ENCODE assay signal across 13 cellular contexts in genomic region chr3:97940034-97940433, GRCh38. TPM values are rescaled to one million over a fixed set of nuclear protein-coding genes. Genes with fewer than 3 reads are reported as not detected.
DNase-seq lines count a peak whose midpoint lies in the region; ATAC-seq and TF ChIP-seq lines count a peak whose summit lies in the region.
"Had no signal": no experiment of that assay in that cellular context is flagged by ENCODE, and none has a peak within 500 bp of the region (broad histone marks: within the 10 kb centered on the region; RNA-seq: fewer than 3 reads in every experiment).

No MANE protein-coding gene starts in this region.

- TF ChIP-seq CTCF in GM10266 (IDR thresholded peaks at IDR 0.05; ENCODE audit: control insufficient read depth, insufficient read depth, low read depth, missing control alignments): peak; percentile 16

- ATAC-seq in left lobe of liver (peak; percentile 69), GM21528 (IDR thresholded peaks at IDR 0.05; ENCODE audit: low FRiP score, unreplicated experiment) (no peak)

- in situ Hi-C loops in SK-MEL-5 (cut with HindIII; ENCODE audit: low pct_unique_long_range_greater_than_20kb, low sequenced_read_pairs): no loop called here

- DNase-seq in DMS79 treated with DMSO at 0.1 percent for 48 hours (lab: John Stamatoyannopoulos, UW) (peak; percentile 44), DMS79 (lab: John Stamatoyannopoulos, UW) (no peak), GM10266 (ENCODE audit: extremely low spot score) (no peak), SK-MEL-5 (ENCODE audit: low read depth, low spot score) (peak; percentile 18), left lobe of liver (ENCODE audit: low spot score) (no peak), C1 segment of cervical spinal cord (lab: John Stamatoyannopoulos, UW) (no peak)
- no peak for DNase-seq in stimulated activated CD8-positive, alpha-beta memory T cell treated with anti-CD3 and anti-CD28 coated beads, Interleukin-4, amount 100 ng/mL, for 48 hours
- DNase-seq: activated naive CD8-positive, alpha-beta T cell treated with anti-CD3 and anti-CD28 coated beads, Interleukin-2, amount 10 ng/mL, durations not matched to agents 7 days and 5 days; GM23248; NCI-H1048; nucleus accumbens; stimulated activated CD4-positive, alpha-beta T cell treated with anti-CD3 and anti-CD28 coated beads, Interleukin-2, amount 100 ng/mL, for 48 hours had no signal

RNA-seq across cellular contexts. Expression of gene RIOX2, which starts 32.2 kb away (rescaled TPM):
- total RNA-seq in SK-MEL-5 (2014; rRNA removed; shearing (Covaris generic)): 45.9 and 47.8 TPM in 2 replicates
- polyA plus RNA-seq in SK-MEL-5 (2015; cell fraction: cytosol; rRNA removed): 25.7 and 28.3 TPM in 2 replicates
- polyA plus RNA-seq in SK-MEL-5 (2015; cell fraction: nucleus; rRNA removed): 60.8 and 89.1 TPM in 2 replicates
- 10.1 TPM for total RNA-seq in left lobe of liver

Comparison
In these comparisons a context has a peak if more than half of its experiments do, and no peak if none do; other contexts are left out.
1. DNase-seq: peak in DMS79 treated with DMSO at 0.1 percent for 48 hours (single experiment) and SK-MEL-5 (single experiment); none in DMS79 (single experiment), GM10266 (single experiment), left lobe of liver (single experiment), C1 segment of cervical spinal cord (0 of 14) and stimulated activated CD8-positive, alpha-beta memory T cell treated with anti-CD3 and anti-CD28 coated beads, Interleukin-4, amount 100 ng/mL, for 48 hours (single experiment).